In the genomic region with DNA sequence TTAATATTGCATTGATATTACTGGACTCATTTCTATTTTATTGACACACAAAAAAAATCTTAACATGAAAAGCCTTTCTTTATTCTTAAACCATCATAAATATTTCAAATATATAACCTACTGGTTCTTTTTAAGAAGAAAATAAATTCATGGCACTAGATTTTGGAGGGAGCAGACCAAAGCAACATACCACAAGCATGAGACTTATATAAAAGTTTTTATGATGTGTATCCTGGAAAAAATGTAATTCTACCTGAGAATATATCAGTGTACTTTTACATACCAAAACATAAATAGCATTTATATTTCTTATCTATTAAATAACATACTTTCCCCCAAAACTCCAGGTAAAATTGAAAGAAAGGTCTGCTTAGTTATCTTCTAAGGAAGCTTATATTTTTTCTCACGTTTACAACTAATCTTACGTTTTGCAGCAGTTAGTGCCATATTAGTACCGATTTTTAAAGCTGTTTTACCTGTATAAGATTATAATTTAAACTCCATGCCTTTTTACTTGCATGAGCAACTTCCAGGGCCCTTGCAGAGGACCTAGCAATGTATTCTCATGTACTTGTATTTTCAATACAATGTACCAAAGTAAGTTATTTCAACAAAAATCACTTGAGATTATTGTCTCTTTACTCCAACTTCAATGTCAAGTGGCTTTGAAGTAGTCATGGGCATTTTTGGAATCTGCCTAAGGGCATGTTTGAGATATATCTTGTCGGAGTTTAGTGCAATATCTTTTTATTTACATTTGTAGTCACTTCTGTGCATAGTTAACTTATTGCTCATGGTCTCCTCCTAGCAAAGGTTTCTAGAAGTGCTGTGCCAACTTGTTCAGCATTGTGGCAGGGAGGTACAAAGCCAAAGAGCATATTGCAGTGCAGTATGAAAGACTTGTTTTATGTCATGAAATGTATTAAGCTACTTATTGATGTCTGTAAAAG, we compare ENCODE assay signal across 15 cellular contexts.
DNase-seq lines count a peak whose midpoint lies in the region; ATAC-seq, FAIRE-seq and TF ChIP-seq lines count a peak whose summit lies in the region.
"Had no signal": no experiment of that assay in that cellular context is flagged by ENCODE, and none has a peak within 500 bp of the region (broad histone marks: within the 10 kb centered on the region; RNA-seq: fewer than 3 reads in every experiment).

No MANE protein-coding gene starts in this region.

- H2BK20ac ChIP-seq in IMR-90 (ENCODE audit: low read depth, low read length), result no peak overlapping the region

- peak; percentile 37 for DNase-seq in COLO829 (ENCODE audit: low spot score)
- peak; percentile 15 for DNase-seq in IMR-90
- peak; percentile 66 for DNase-seq in adipocyte (ENCODE audit: low read depth)
- peak; percentile 16 for DNase-seq in hepatocyte (ENCODE audit: low spot score)
- DNase-seq in NCI-H1930 (lab: John Stamatoyannopoulos, UW), result no peak
- no peak for DNase-seq in right cardiac atrium
- DNase-seq in GM12892 (ENCODE audit: insufficient read length), result no peak
- DNase-seq: activated CD4-positive, alpha-beta T cell treated with anti-CD3 and anti-CD28 coated beads for 4 hours; activated naive CD4-positive, alpha-beta T cell treated with anti-CD3 and anti-CD28 coated beads, Interleukin-2, amount 50 U/mL, for 16 hours; central memory CD4-positive, alpha-beta T cell; DMS153; islet precursor cell; stimulated activated CD4-positive, alpha-beta T cell treated with anti-CD3 and anti-CD28 coated beads, Interleukin-12 subunit alpha, Interleukin-12 subunit beta, amount 100 ng/mL, for 4 hours had no signal

- no peak overlapping the region for H3K18ac ChIP-seq in IMR-90 (ENCODE audit: low read depth, low read length)

- ATAC-seq in IMR-90 (ENCODE audit: low read depth), result peak; percentile 44
- ATAC-seq in HG02588 (IDR thresholded peaks at IDR 0.05; ENCODE audit: unreplicated experiment), result no peak
- no peak for ATAC-seq in right cardiac atrium

- no peak overlapping the region for H2AK9ac ChIP-seq in IMR-90 (replicated peaks; ENCODE audit: low read depth, low read length, poor library complexity)

- H3K23ac ChIP-seq in IMR-90 (ENCODE audit: low read depth, low read length), result no peak overlapping the region

- H3K4ac ChIP-seq in IMR-90 (ENCODE audit: low read depth, low read length), result no peak overlapping the region

- H2BK15ac ChIP-seq in IMR-90 (ENCODE audit: low read depth, low read length), result no peak overlapping the region

- no peak overlapping the region for H2BK120ac ChIP-seq in IMR-90 (ENCODE audit: low read depth, low read length)

- TF ChIP-seq POLR2A in IMR-90 (IDR thresholded peaks at IDR 0.05; ENCODE audit: low read depth, low read length), result no peak
- no peak for TF ChIP-seq POLR2A in GM12892 (IDR thresholded peaks at IDR 0.05; ENCODE audit: low read depth, low read length)

- WGBS in IMR-90 (ENCODE audit: extremely low coverage in 2 of 2, insufficient read length in 1 of 2), 2 experiments, result no CpG with 5 or more reads among the region's 4 CpGs
- 66% methylated on average over 4 of the region's 4 CpGs for WGBS in hepatocyte (ENCODE audit: low lambda C conversion rate, missing lambda C conversion rate)
- 64% methylated on average over 4 of the region's 4 CpGs for WGBS in right cardiac atrium

- dilution Hi-C loops in IMR-90 (cut with HindIII; ENCODE audit: low sequenced_read_pairs, unreplicated experiment), result no loop called here

- H3K9ac ChIP-seq in IMR-90 (ENCODE audit: low read depth, low read length) (no peak overlapping the region), adipocyte (ENCODE audit: low read length) (no peak overlapping the region)
- H3K9ac ChIP-seq: parathyroid adenoma had no signal

- H3K36me3 ChIP-seq in IMR-90 (ENCODE audit: control insufficient read depth, insufficient read depth, low read length) (no peaks in the 10 kb centered on the region), adipocyte (ENCODE audit: control insufficient read depth, insufficient read depth, low read length, severe bottlenecking) (no peaks in the 10 kb centered on the region), hepatocyte (replicated peaks; ENCODE audit: insufficient read depth, low read depth) (no peaks in the 10 kb centered on the region)

- H2AFZ ChIP-seq in IMR-90 (replicated peaks; ENCODE audit: low read length, poor library complexity) (no peak overlapping the region), hepatocyte (no peak overlapping the region)
- H2AFZ ChIP-seq: parathyroid adenoma had no signal

- H3K4me3 ChIP-seq in IMR-90 (ENCODE audit: insufficient read depth, low read depth, low read length), result no peak overlapping the region
- H3K4me3 ChIP-seq in adipocyte (ENCODE audit: low read length), result no peak overlapping the region
- no peak overlapping the region for H3K4me3 ChIP-seq in hepatocyte
- H3K4me3 ChIP-seq in right cardiac atrium (ENCODE audit: low read length), result no peak overlapping the region

- POLR2A ChIA-PET in IMR-90 (lab: Charles Lee; ENCODE audit: unreplicated experiment), result no interaction called here

- in situ Hi-C loops in IMR-90 (cut with MboI; ENCODE audit: low sequenced_read_pairs), result no loop called here

- no peak overlapping the region for H3K14ac ChIP-seq in IMR-90 (replicated peaks; ENCODE audit: low read depth, low read length)

- no peak overlapping the region for H4K5ac ChIP-seq in IMR-90 (ENCODE audit: low read depth, low read length)

- no peak overlapping the region for H4K91ac ChIP-seq in IMR-90 (ENCODE audit: insufficient read depth, low read depth, low read length)

- CTCF ChIA-PET in IMR-90 (lab: Yijun Ruan, JAX), result interaction anchor here (0.9 kb wide), 1 partner anchor 9 kb away, joined by 3 read pairs; no protein-coding TSS in a partner anchor

- H2AK5ac ChIP-seq in IMR-90 (ENCODE audit: low read depth, low read length), result no peak overlapping the region

- no peak for TF ChIP-seq RAD21 in IMR-90 (IDR thresholded peaks at IDR 0.05; ENCODE audit: low read length)

- H3K4me1 ChIP-seq in IMR-90 (ENCODE audit: control insufficient read depth, insufficient read depth, low read length) (no peaks in the 10 kb centered on the region; the same call in 1 of the 2 replicates), adipocyte (ENCODE audit: control insufficient read depth, insufficient read depth, low read length) (peaks cover 5% of the 10 kb centered on the region), hepatocyte (ENCODE audit: insufficient read depth) (no peaks in the 10 kb centered on the region), right cardiac atrium (ENCODE audit: control insufficient read depth, insufficient read depth, low read length) (no peaks in the 10 kb centered on the region)
- H3K4me1 ChIP-seq: parathyroid adenoma had no signal

- no peaks in the 10 kb centered on the region for H4K20me1 ChIP-seq in IMR-90 (ENCODE audit: insufficient read depth, low read length)
- no peaks in the 10 kb centered on the region for H4K20me1 ChIP-seq in hepatocyte (ENCODE audit: insufficient read depth, poor library complexity, severe bottlenecking)

- H3K79me2 ChIP-seq in hepatocyte, result no peaks in the 10 kb centered on the region
- H3K79me2 ChIP-seq: parathyroid adenoma had no signal

- intact Hi-C loops in IMR-90 (cut with micrococcal nuclease) (no loop called here), right cardiac atrium (cut with DNase I) (no loop called here)

- H3K9me1 ChIP-seq in IMR-90 (ENCODE audit: insufficient read depth, low read length), result no peaks in the 10 kb centered on the region

- no TSS peak for BruUV-seq in IMR-90 (replicated peaks; lab: Mats Ljungman, UMichigan)

- no peak for FAIRE-seq in GM12892 (lab: Jason Lieb, UNC)

- no peak overlapping the region for H3K56ac ChIP-seq in IMR-90 (ENCODE audit: extremely low read depth, insufficient read depth, low read length)

- H3K9me2 ChIP-seq in hepatocyte (replicated peaks; ENCODE audit: insufficient read depth), result no peaks in the 10 kb centered on the region

- H3K27me3 ChIP-seq in IMR-90 (ENCODE audit: control insufficient read depth, insufficient read depth, low read length) (no peaks in the 10 kb centered on the region), adipocyte (replicated peaks; ENCODE audit: control insufficient read depth, insufficient read depth, low read length) (no peaks in the 10 kb centered on the region), hepatocyte (no peaks in the 10 kb centered on the region), right cardiac atrium (ENCODE audit: control insufficient read depth, insufficient read depth) (no peaks in the 10 kb centered on the region)

- H2BK5ac ChIP-seq in IMR-90 (ENCODE audit: low read depth, low read length, poor library complexity, severe bottlenecking), result no peak overlapping the region

- H3K27ac ChIP-seq in IMR-90 (ENCODE audit: insufficient read depth, low read length) (no peak overlapping the region), hepatocyte (no peak overlapping the region), right cardiac atrium (ENCODE audit: low read length) (no peak overlapping the region)
- H3K27ac ChIP-seq: parathyroid adenoma had no signal

- H3K9me3 ChIP-seq in IMR-90 (ENCODE audit: control insufficient read depth, insufficient read depth, low read length) (no peaks in the 10 kb centered on the region), adipocyte (ENCODE audit: control insufficient read depth, low read length) (no peaks in the 10 kb centered on the region), hepatocyte (ENCODE audit: low read depth) (no peaks in the 10 kb centered on the region), right cardiac atrium (ENCODE audit: control insufficient read depth, low read length) (no peaks in the 10 kb centered on the region)

- H3K4me2 ChIP-seq in IMR-90 (ENCODE audit: low read depth, low read length) (no peak overlapping the region), hepatocyte (no peak overlapping the region)

- no peaks in the 10 kb centered on the region for H3K79me1 ChIP-seq in IMR-90 (ENCODE audit: low read depth in 1 of 2, low read length in 2 of 2)

- no peak for TF ChIP-seq CTCF in IMR-90 (conservative IDR thresholded peaks at IDR 0.05; ENCODE audit: low read depth, low read length)
- TF ChIP-seq CTCF in hepatocyte (IDR thresholded peaks at IDR 0.05; ENCODE audit: poor library complexity), result no peak

- H4K8ac ChIP-seq in IMR-90 (ENCODE audit: low read depth in 2 of 2, low read length in 2 of 2), result no peak overlapping the region

TF ChIP-seq in IMR-90, 13 proteins besides CTCF, POLR2A, EP300 and RAD21 (continues in another document):
- no peak for TF ChIP-seq MAZ (IDR thresholded peaks at IDR 0.05; ENCODE audit: borderline replicate concordance, low read depth, low read length)
- no peak for TF ChIP-seq MAFK (IDR thresholded peaks at IDR 0.05; ENCODE audit: low read depth, low read length)
- TF ChIP-seq, protein P1, sequence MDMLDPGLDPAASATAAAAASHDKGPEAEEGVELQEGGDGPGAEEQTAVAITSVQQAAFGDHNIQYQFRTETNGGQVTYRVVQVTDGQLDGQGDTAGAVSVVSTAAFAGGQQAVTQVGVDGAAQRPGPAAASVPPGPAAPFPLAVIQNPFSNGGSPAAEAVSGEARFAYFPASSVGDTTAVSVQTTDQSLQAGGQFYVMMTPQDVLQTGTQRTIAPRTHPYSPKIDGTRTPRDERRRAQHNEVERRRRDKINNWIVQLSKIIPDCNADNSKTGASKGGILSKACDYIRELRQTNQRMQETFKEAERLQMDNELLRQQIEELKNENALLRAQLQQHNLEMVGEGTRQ (IDR thresholded peaks at IDR 0.05; ENCODE audit: low read depth, low read length), result no peak
- TF ChIP-seq CHD1 (IDR thresholded peaks at IDR 0.05; ENCODE audit: low read depth, low read length), result no peak
- TF ChIP-seq NFE2L2 (IDR thresholded peaks at IDR 0.05; ENCODE audit: low read depth, low read length), result no peak
- TF ChIP-seq CEBPB (IDR thresholded peaks at IDR 0.05; ENCODE audit: low read depth, low read length), result no peak

Comparison
In these comparisons a context has a peak if more than half of its experiments do, and no peak if none do; other contexts are left out.
1. DNase-seq: peak in COLO829 (single experiment), IMR-90 (single experiment), adipocyte (single experiment) and hepatocyte (single experiment); none in NCI-H1930 (0 of 2), right cardiac atrium (0 of 3) and GM12892 (single experiment).